ENCODE assay signal across 29 cellular contexts in the genomic region with DNA sequence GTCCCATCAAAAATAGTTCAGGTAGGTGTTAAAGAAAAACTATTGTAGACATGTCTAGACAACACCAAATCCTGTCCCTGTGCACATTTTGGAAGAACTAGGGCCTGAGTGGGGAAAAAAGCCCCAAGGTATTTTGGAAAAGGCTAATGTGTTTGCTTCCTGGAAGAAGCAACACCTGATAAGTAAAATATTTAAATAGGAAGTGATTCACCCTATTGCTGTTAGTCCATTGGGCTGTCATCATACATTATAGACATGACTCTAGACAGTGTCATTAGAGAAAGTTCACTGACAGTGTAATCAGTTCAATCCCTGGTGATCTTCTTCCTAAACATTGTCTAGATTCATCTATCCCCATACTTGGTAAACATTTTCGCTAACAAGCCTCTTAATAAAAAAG.
"Had no signal": no experiment of that assay in that cellular context is flagged by ENCODE, and none has a peak within 500 bp of the region (broad histone marks: within the 10 kb centered on the region; RNA-seq: fewer than 3 reads in every experiment).

No MANE protein-coding gene starts in this region.

- H3K9me3 ChIP-seq: esophagus muscularis mucosa, heart right ventricle, lower lobe of right lung, mucosa of descending colon, neutrophil, right lobe of liver, suprapubic skin, transverse colon, vagina had no signal

- H3K4me1 Mint-ChIP-seq: memory B cell; naive B cell; neural crest cell; stimulated activated naive B cell treated with anti-CD40 and anti-IgM and Interleukin-4, amounts not matched to agents 10 μg/mL and 1 μg/mL and 100 μg/mL, for 72 hours had no signal

- H3K9ac ChIP-seq: parathyroid adenoma had no signal

- ATAC-seq: effector memory CD8-positive, alpha-beta T cell; heart right ventricle; left ventricle myocardium superior; lower lobe of right lung; mucosa of descending colon; natural killer cell treated with Interleukin-12 subunit alpha and Interleukin-12 subunit beta and Interleukin-15 and Interleukin-18, amount 100 ng/mL, for 72 hours; right lobe of liver; stimulated activated naive B cell treated with anti-CD40 and anti-IgM and Interleukin-4, amounts not matched to agents 10 μg/mL and 1 μg/mL and 100 μg/mL, for 72 hours had no signal

- H3K36me3 Mint-ChIP-seq: memory B cell; naive B cell; natural killer cell treated with Interleukin-12 subunit alpha and Interleukin-12 subunit beta and Interleukin-15 and Interleukin-18, amount 100 ng/mL, for 72 hours; stimulated activated naive B cell treated with anti-CD40 and anti-IgM and Interleukin-4, amounts not matched to agents 10 μg/mL and 1 μg/mL and 100 μg/mL, for 72 hours had no signal

- H3K4me3 ChIP-seq: esophagus muscularis mucosa, heart right ventricle, lower lobe of right lung, mucosa of descending colon, right lobe of liver, suprapubic skin, transverse colon, vagina had no signal

- DNase-seq: cortex of kidney; effector memory CD8-positive, alpha-beta T cell; foreskin melanocyte; glutamatergic neuron; heart right ventricle; hippocampal formation; kidney glomerular epithelial cell; left ventricle myocardium superior; lower lobe of right lung; mucosa of descending colon; naive B cell; right lobe of liver; small intestine; stimulated activated CD4-positive, alpha-beta T cell treated with anti-CD3 and anti-CD28 coated beads, Interleukin-15, amount 100 ng/mL, for 24 hours; stimulated activated CD4-positive, alpha-beta T cell treated with anti-CD3 and anti-CD28 coated beads, Interleukin-2, amount 100 ng/mL, for 48 hours; stimulated activated naive B cell treated with anti-CD40 and anti-IgM and Interleukin-4, amounts not matched to agents 10 μg/mL and 1 μg/mL and 100 μg/mL, for 72 hours; transverse colon had no signal

- H3K27ac ChIP-seq: esophagus muscularis mucosa, heart right ventricle, lower lobe of right lung, neutrophil, parathyroid adenoma, right lobe of liver, suprapubic skin, transverse colon, vagina had no signal

- H3K27ac Mint-ChIP-seq: effector memory CD8-positive, alpha-beta T cell; memory B cell; naive B cell; natural killer cell treated with Interleukin-12 subunit alpha and Interleukin-12 subunit beta and Interleukin-15 and Interleukin-18, amount 100 ng/mL, for 72 hours; progenitor cell of endocrine pancreas; stimulated activated naive B cell treated with anti-CD40 and anti-IgM and Interleukin-4, amounts not matched to agents 10 μg/mL and 1 μg/mL and 100 μg/mL, for 72 hours; stimulated activated naive CD8-positive, alpha-beta T cell treated with anti-CD3 and anti-CD28 coated beads, Interleukin-15, Interleukin-2, amounts not matched to agents 100 ng/mL and 50 ng/mL, for 24 hours had no signal

- H3K4me1 ChIP-seq: esophagus muscularis mucosa, heart right ventricle, lower lobe of right lung, parathyroid adenoma, right lobe of liver, transverse colon, vagina had no signal

- H3K79me2 ChIP-seq: parathyroid adenoma had no signal

- H3K27me3 ChIP-seq: esophagus muscularis mucosa, heart right ventricle, neutrophil, right lobe of liver, suprapubic skin, transverse colon, vagina had no signal

- H3K36me3 ChIP-seq: esophagus muscularis mucosa, heart right ventricle, lower lobe of right lung, neutrophil, right lobe of liver, suprapubic skin, transverse colon, vagina had no signal

- H3K27me3 Mint-ChIP-seq: effector memory CD8-positive, alpha-beta T cell; memory B cell; naive B cell; natural killer cell treated with Interleukin-12 subunit alpha and Interleukin-12 subunit beta and Interleukin-15 and Interleukin-18, amount 100 ng/mL, for 72 hours; progenitor cell of endocrine pancreas; stimulated activated naive B cell treated with anti-CD40 and anti-IgM and Interleukin-4, amounts not matched to agents 10 μg/mL and 1 μg/mL and 100 μg/mL, for 72 hours; stimulated activated naive CD8-positive, alpha-beta T cell treated with anti-CD3 and anti-CD28 coated beads, Interleukin-15, Interleukin-2, amounts not matched to agents 100 ng/mL and 50 ng/mL, for 24 hours had no signal

- H3K4me3 Mint-ChIP-seq: effector memory CD8-positive, alpha-beta T cell; memory B cell; naive B cell; natural killer cell treated with Interleukin-12 subunit alpha and Interleukin-12 subunit beta and Interleukin-15 and Interleukin-18, amount 100 ng/mL, for 72 hours; neural crest cell; stimulated activated naive B cell treated with anti-CD40 and anti-IgM and Interleukin-4, amounts not matched to agents 10 μg/mL and 1 μg/mL and 100 μg/mL, for 72 hours; stimulated activated naive CD8-positive, alpha-beta T cell treated with anti-CD3 and anti-CD28 coated beads, Interleukin-15, Interleukin-2, amounts not matched to agents 100 ng/mL and 50 ng/mL, for 24 hours had no signal

- FAIRE-seq: endometrium, islet of Langerhans, small intestine had no signal

- H2AFZ ChIP-seq: parathyroid adenoma had no signal
